Comparison of ENCODE assay signal across 22 cellular contexts in the genomic region with DNA sequence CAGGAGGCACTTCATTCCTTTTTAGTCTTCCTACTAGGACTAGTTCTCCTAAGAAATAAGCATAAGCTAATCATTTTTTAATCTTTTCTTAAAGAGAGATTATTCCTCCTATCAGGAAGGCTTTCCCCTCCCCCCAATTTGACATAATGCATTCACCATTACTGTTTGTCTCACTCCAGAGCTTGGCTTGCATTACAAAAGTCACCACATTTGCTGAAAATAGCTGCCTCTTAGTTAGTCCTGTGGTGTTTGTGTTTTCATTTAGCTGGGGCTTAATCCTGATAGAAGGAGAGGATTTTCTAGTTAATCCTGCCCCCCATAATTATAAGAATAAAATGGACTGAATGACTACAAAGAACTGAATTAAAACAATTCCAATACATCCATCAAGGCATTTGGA.
"Had no signal": no experiment of that assay in that cellular context is flagged by ENCODE, and none has a peak within 500 bp of the region (broad histone marks: within the 10 kb centered on the region; RNA-seq: fewer than 3 reads in every experiment).

No MANE protein-coding gene starts in this region.

- H3K9ac ChIP-seq: KMS-11, SK-N-SH had no signal

- H3K4me2 ChIP-seq: KMS-11, SK-N-SH had no signal

- H3K4me3 ChIP-seq: K562 had no signal

- H3K9me3 ChIP-seq: SK-N-SH had no signal

- FAIRE-seq: K562 had no signal

- ATAC-seq: K562, Panc1, PC-3, T-cell had no signal

- H3K27ac ChIP-seq: KMS-11, RWPE1 had no signal

- DNase-seq: Kasumi-1, MM.1S, NCI-H1105, NCI-H1417, NCI-H1436 treated with DMSO at 0.1 percent for 48 hours, NCI-H1694, NCI-H187 treated with DMSO at 0.1 percent for 48 hours, NCI-H2029 treated with DMSO at 0.1 percent for 48 hours, NCI-H2171 treated with DMSO at 0.1 percent for 48 hours, NCI-H345, NCI-H446 treated with DMSO at 0.1 percent for 48 hours, NCI-H510A treated with DMSO at 0.1 percent for 48 hours, NCI-H526, PC-3, SHP77, SK-N-SH, SW 1271, T-cell had no signal
